ENCODE assay signal across 36 cellular contexts in genomic region chr2:166520604-166521003, GRCh38. TPM values are rescaled to one million over a fixed set of nuclear protein-coding genes. Genes with fewer than 3 reads are reported as not detected.
"Had no signal": no experiment of that assay in that cellular context is flagged by ENCODE, and none has a peak within 500 bp of the region (broad histone marks: within the 10 kb centered on the region; RNA-seq: fewer than 3 reads in every experiment).

No MANE protein-coding gene starts in this region.

- H3K36me3 ChIP-seq: adrenal gland, ascending aorta, brain microvascular endothelial cell, breast epithelium, cardiac muscle cell had no signal

- H3K27me3 ChIP-seq: adrenal gland, ascending aorta, body of pancreas, brain microvascular endothelial cell, breast epithelium, cardiac muscle cell had no signal

- DNase-seq: activated effector memory CD4-positive, alpha-beta T cell treated with anti-CD3 and anti-CD28 coated beads, Interleukin-2, amount 50 U/mL, for 16 hours; activated effector memory CD4-positive, alpha-beta T cell treated with Interleukin-2 at 50 U/mL for 16 hours; activated gamma-delta T cell; activated gamma-delta T cell treated with Interleukin-2 at 50 U/mL for 16 hours; activated naive CD4-positive, alpha-beta T cell; activated naive CD4-positive, alpha-beta T cell treated with anti-CD3 and anti-CD28 coated beads for 36 hours; activated naive CD4-positive, alpha-beta T cell treated with anti-CD3 and anti-CD28 coated beads, Interleukin-2, amount 10 ng/mL, durations not matched to agents 7 days and 5 days; activated naive CD4-positive, alpha-beta T cell treated with anti-CD3 and anti-CD28 coated beads, Interleukin-2, amount 50 U/mL, for 16 hours; activated naive CD4-positive, alpha-beta T cell treated with Interleukin-2 at 50 U/mL for 16 hours; activated naive CD8-positive, alpha-beta T cell treated with anti-CD3 and anti-CD28 coated beads for 36 hours; activated naive CD8-positive, alpha-beta T cell treated with anti-CD3 and anti-CD28 coated beads, Interleukin-2, amount 10 ng/mL, durations not matched to agents 7 days and 5 days; activated naive CD8-positive, alpha-beta T cell treated with anti-CD3 and anti-CD28 coated beads, Interleukin-2, amount 50 U/mL, for 24 hours; activated T-cell treated with anti-CD3 and anti-CD28 coated beads, Interleukin-2, amount 50 U/mL, for 1 hour; activated T-cell treated with anti-CD3 and anti-CD28 coated beads, Interleukin-2, amount 50 U/mL, for 24 hours; activated T-cell treated with anti-CD3 and anti-CD28 coated beads, Interleukin-2, amount 50 U/mL, for 4 hours; activated T-cell treated with anti-CD3 and anti-CD28 coated beads, Interleukin-2, amount 50 U/mL, for 48 hours; activated T-cell treated with anti-CD3 and anti-CD28 coated beads, Interleukin-2, amount 50 U/mL, for 72 hours; adrenal gland; amniotic stem cell; amygdala; anterior cingulate cortex; aorta; body of pancreas; brain microvascular endothelial cell; caudate nucleus; central memory CD4-positive, alpha-beta T cell; cerebellar nuclear complex had no signal

- H3K4me1 ChIP-seq: adrenal gland, ascending aorta, body of pancreas, breast epithelium had no signal

- H3K4me3 ChIP-seq: adrenal gland, ascending aorta, body of pancreas, breast epithelium, cardiac muscle cell had no signal

- ATAC-seq: activated naive CD4-positive, alpha-beta T cell treated with anti-CD3 and anti-CD28 coated beads, Interleukin-2, amount 50 U/mL, for 72 hours; activated naive CD8-positive, alpha-beta T cell treated with anti-CD3 and anti-CD28 coated beads, Interleukin-2, amount 50 U/mL, for 24 hours; activated T-cell treated with anti-CD3 and anti-CD28 coated beads, Interleukin-2, amount 50 U/mL, for 4 hours; activated T-cell treated with anti-CD3 and anti-CD28 coated beads, Interleukin-2, amount 50 U/mL, for 72 hours; activated T-helper 17 cell treated with anti-CD3 and anti-CD28 coated beads, Interleukin-2, amount 50 U/mL, for 72 hours; body of pancreas had no signal

- H3K27ac ChIP-seq: adrenal gland, ascending aorta, body of pancreas, brain microvascular endothelial cell, breast epithelium had no signal

- H3K9me3 ChIP-seq: ascending aorta, body of pancreas, breast epithelium had no signal

- FAIRE-seq: astrocyte, bronchial epithelial cell had no signal

RNA-seq across cellular contexts. Expression of gene SCN7A, which starts 26.6 kb away (rescaled TPM):
- total RNA-seq: activated naive CD4-positive, alpha-beta T cell treated with anti-CD3 and anti-CD28 coated beads for 36 hours; activated naive CD4-positive, alpha-beta T cell treated with anti-CD3 and anti-CD28 coated beads, Interleukin-2, amount 50 U/mL, for 72 hours; activated naive CD8-positive, alpha-beta T cell treated with anti-CD3 and anti-CD28 coated beads for 36 hours; activated naive CD8-positive, alpha-beta T cell treated with anti-CD3 and anti-CD28 coated beads, Interleukin-2, amount 10 ng/mL, durations not matched to agents 7 days and 5 days; activated T-cell treated with anti-CD3 and anti-CD28 coated beads, Interleukin-2, amount 50 U/mL, for 72 hours; activated T-helper 1 cell treated with anti-CD3 and anti-CD28 coated beads, Interleukin-12 subunit alpha, Interleukin-12 subunit beta, Interleukin-2, Interleukin-4 antibody, amounts not matched to agents 30 ng/mL and 10 ng/mL and 1 ng/mL, durations not matched to agents 14 hours and 24 hours and 36 hours; activated T-helper 17 cell treated with anti-CD3 and anti-CD28 coated beads, Interleukin-2, amount 50 U/mL, for 72 hours; activated T-helper 2 cell treated with anti-CD3 and anti-CD28 coated beads, Interferon-gamma antibody, Interleukin-2, Interleukin-4, amounts not matched to agents 10 μg/mL and 5 μg/mL and 100 μg/mL, durations not matched to agents 14 hours and 24 hours and 36 hours; bronchial epithelial cell had no signal
